Comparison of ENCODE assay signal across 23 cellular contexts in the genomic region with DNA sequence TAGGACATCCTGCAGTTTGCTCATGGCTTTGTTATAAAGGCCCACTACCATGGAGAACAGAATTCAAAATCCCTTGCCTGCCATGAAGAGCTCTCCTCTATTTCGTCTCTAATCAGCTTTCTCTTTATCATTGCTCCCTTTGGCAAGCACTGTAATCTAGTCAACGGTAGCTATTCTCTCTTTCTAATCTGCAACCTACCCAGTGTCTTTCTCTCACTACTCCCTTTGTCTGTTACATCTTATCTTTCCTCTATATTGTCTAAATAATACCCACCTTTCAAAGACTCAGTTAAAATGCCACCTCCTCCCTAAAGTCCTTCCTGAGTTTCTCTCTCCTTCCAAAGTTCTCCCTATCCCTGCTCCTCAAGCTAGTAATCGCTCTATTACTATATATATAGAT.
A peak's percentile ranks its signal among the peaks of the same experiment; 100 is the strongest.
DNase-seq lines count a peak whose midpoint lies in the region; ATAC-seq and TF ChIP-seq lines count a peak whose summit lies in the region.
"Had no signal": no experiment of that assay in that cellular context is flagged by ENCODE, and none has a peak within 500 bp of the region (broad histone marks: within the 10 kb centered on the region; RNA-seq: fewer than 3 reads in every experiment).

No MANE protein-coding gene starts in this region.

- H3K27ac Mint-ChIP-seq in endodermal cell, result no peak overlapping the region
- H3K27ac Mint-ChIP-seq: CD4-positive, alpha-beta memory T cell; HFFc6 had no signal

- peak; percentile 70 for DNase-seq in NCI-H82 treated with DMSO at 0.1 percent for 48 hours (lab: John Stamatoyannopoulos, UW; ENCODE audit: unreplicated experiment)
- DNase-seq in endodermal cell, result no peak
- no peak for DNase-seq in neuronal stem cell (ENCODE audit: low spot score)
- DNase-seq in psoas muscle, result no peak
- no peak for DNase-seq in DMS153 treated with DMSO at 0.1 percent for 48 hours (lab: John Stamatoyannopoulos, UW; ENCODE audit: unreplicated experiment)
- DNase-seq in DMS153 (lab: John Stamatoyannopoulos, UW), result no peak
- DNase-seq: 8988T; ACHN; AML-193; BE2C; C1 segment of cervical spinal cord; Calu3; CD4-positive, alpha-beta memory T cell; COR-L47; DMS79; EL; GDM1; GOT3; HFFc6 had no signal

- H2AFZ ChIP-seq in neuronal stem cell (ENCODE audit: low read length), result peak overlapping the region; percentile 0

- intact Hi-C loops in psoas muscle (cut with DNase I), result no loop called here

- no peaks in the 10 kb centered on the region for H3K27me3 ChIP-seq in BLaER1 treated with 17β-estradiol and CSF1 and Interleukin-3, amounts not matched to agents 10 nM and 100 nM
- H3K27me3 ChIP-seq in endodermal cell (ENCODE audit: control insufficient read depth, insufficient read depth, low read length, poor library complexity, severe bottlenecking), result peaks cover 4% of the 10 kb centered on the region
- H3K27me3 ChIP-seq in neuronal stem cell (ENCODE audit: control insufficient read depth in 3 of 3, insufficient read depth in 3 of 3, low read depth in 1 of 3, low read length in 3 of 3), result no peaks in the 10 kb centered on the region
- no peaks in the 10 kb centered on the region for H3K27me3 ChIP-seq in psoas muscle (ENCODE audit: insufficient read depth in 3 of 3, low read length in 2 of 3)
- H3K27me3 ChIP-seq: BE2C had no signal

- WGBS in endodermal cell (ENCODE audit: insufficient coverage in 1 of 2, insufficient read length in 1 of 2), 2 experiments, result 36 to 51% methylated on average over 3 of the region's 3 CpGs
- WGBS in neuronal stem cell (ENCODE audit: extremely low coverage in 2 of 2, insufficient read length in 2 of 2, insufficient replicate concordance in 1 of 2), 2 donors, result no CpG with 5 or more reads among the region's 3 CpGs
- WGBS in psoas muscle, 3 donors, result 82 to 90% (median 84%) methylated on average over 3 of the region's 3 CpGs

- peak overlapping the region in 3 of 11 experiments; percentile 53 to 68 (median 61); a peak in 4 of 22 replicates for H3K9ac ChIP-seq in BLaER1 treated with 17β-estradiol and CSF1 and Interleukin-3, amounts not matched to agents 10 nM and 100 nM
- no peak overlapping the region for H3K9ac ChIP-seq in endodermal cell (ENCODE audit: extremely low read depth, low read length, poor library complexity, severe bottlenecking)
- no peak overlapping the region for H3K9ac ChIP-seq in neuronal stem cell (ENCODE audit: low read depth, low read length, poor library complexity)

- H3K4me3 Mint-ChIP-seq in endodermal cell, result no peak overlapping the region
- H3K4me3 Mint-ChIP-seq: CD4-positive, alpha-beta memory T cell; HFFc6 had no signal

- no peak overlapping the region for H3K14ac ChIP-seq in neuronal stem cell (ENCODE audit: low read length)

- no peak overlapping the region for H2AK5ac ChIP-seq in neuronal stem cell (ENCODE audit: low read depth, low read length)

- H3K79me1 ChIP-seq in neuronal stem cell (ENCODE audit: low read depth, low read length), result no peaks in the 10 kb centered on the region

- H3K4me1 ChIP-seq in BLaER1 treated with 17β-estradiol and CSF1 and Interleukin-3, amounts not matched to agents 10 nM and 100 nM, result peaks cover 10 to 65% (median 35%) of the 10 kb centered on the region in 10 experiments
- H3K4me1 ChIP-seq in endodermal cell (ENCODE audit: control insufficient read depth, insufficient read depth, low read length) (peaks cover 6% of the 10 kb centered on the region), neuronal stem cell (ENCODE audit: control insufficient read depth in 2 of 2, insufficient read depth in 1 of 2, low read depth in 1 of 2, low read length in 2 of 2) (peaks cover 6 to 17% of the 10 kb centered on the region in 2 donors), psoas muscle (no peaks in the 10 kb centered on the region)
- H3K4me1 ChIP-seq: A549, BE2C had no signal

- H3K4me2 ChIP-seq in BLaER1 treated with 17β-estradiol and CSF1 and Interleukin-3, amounts not matched to agents 10 nM and 100 nM, result peak overlapping the region in 9 of 11 experiments; percentile 64 to 85 (median 72); a peak in 18 of 22 replicates
- no peak overlapping the region for H3K4me2 ChIP-seq in neuronal stem cell (ENCODE audit: insufficient read depth, low read length, poor library complexity, severe bottlenecking)
- H3K4me2 ChIP-seq: A549 had no signal

- H2BK5ac ChIP-seq in neuronal stem cell (ENCODE audit: low read length), result no peak overlapping the region

- no peaks in the 10 kb centered on the region for H3K36me3 Mint-ChIP-seq in endodermal cell (ENCODE audit: low read depth)
- H3K36me3 Mint-ChIP-seq: CD4-positive, alpha-beta memory T cell had no signal

- H3K4me3 ChIP-seq in BLaER1 treated with 17β-estradiol and CSF1 and Interleukin-3, amounts not matched to agents 10 nM and 100 nM, result no peak overlapping the region
- peak overlapping the region; percentile 16 for H3K4me3 ChIP-seq in endodermal cell (ENCODE audit: low read length)
- no peak overlapping the region for H3K4me3 ChIP-seq in neuronal stem cell (ENCODE audit: low read length in 2 of 2)
- H3K4me3 ChIP-seq in psoas muscle, result no peak overlapping the region
- H3K4me3 ChIP-seq: A549, GM12878, HAP-1 had no signal

- no peaks in the 10 kb centered on the region for H3K36me3 ChIP-seq in BLaER1 treated with 17β-estradiol and CSF1 and Interleukin-3, amounts not matched to agents 10 nM and 100 nM
- H3K36me3 ChIP-seq in endodermal cell (ENCODE audit: control insufficient read depth, insufficient read depth, low read length) (no peaks in the 10 kb centered on the region), neuronal stem cell (replicated peaks in 1 of 2; ENCODE audit: control insufficient read depth in 2 of 2, insufficient read depth in 2 of 2, low read length in 2 of 2) (no peaks in the 10 kb centered on the region), psoas muscle (ENCODE audit: insufficient read depth in 1 of 2, low read depth in 1 of 2) (no peaks in the 10 kb centered on the region)
- H3K36me3 ChIP-seq: BE2C, HAP-1 had no signal

- H3K4ac ChIP-seq in neuronal stem cell (ENCODE audit: low read length), result no peak overlapping the region

- ATAC-seq in psoas muscle, result no peak
- ATAC-seq: A549, GM12878 had no signal

- no peak overlapping the region for H2BK15ac ChIP-seq in neuronal stem cell (ENCODE audit: low read length)

- no peaks in the 10 kb centered on the region for H3K9me3 ChIP-seq in BLaER1 treated with 17β-estradiol and CSF1 and Interleukin-3, amounts not matched to agents 10 nM and 100 nM (replicated peaks in 1 of 11)
- H3K9me3 ChIP-seq in endodermal cell (ENCODE audit: control insufficient read depth, low read length) (no peaks in the 10 kb centered on the region), neuronal stem cell (replicated peaks in 1 of 2; ENCODE audit: control insufficient read depth in 2 of 2, insufficient read depth in 1 of 2, low read depth in 1 of 2, low read length in 2 of 2) (no peaks in the 10 kb centered on the region), psoas muscle (no peaks in the 10 kb centered on the region)
- H3K9me3 ChIP-seq: A549, HAP-1 had no signal

- peaks cover 43% of the 10 kb centered on the region for H3K4me1 Mint-ChIP-seq in endodermal cell
- H3K4me1 Mint-ChIP-seq: CD4-positive, alpha-beta memory T cell had no signal

- H4K8ac ChIP-seq in neuronal stem cell (ENCODE audit: low read depth, low read length), result no peak overlapping the region

- H2BK120ac ChIP-seq in neuronal stem cell (ENCODE audit: low read depth, low read length), result no peak overlapping the region

- TF ChIP-seq CTCF in endodermal cell (conservative IDR thresholded peaks at IDR 0.05) (no peak), psoas muscle (IDR thresholded peaks at IDR 0.05) (no peak)

- H3K27me3 Mint-ChIP-seq in endodermal cell (ENCODE audit: insufficient read depth), result peaks cover 29% of the 10 kb centered on the region
- H3K27me3 Mint-ChIP-seq: CD4-positive, alpha-beta memory T cell had no signal

- H2BK12ac ChIP-seq in neuronal stem cell (ENCODE audit: low read length), result no peak overlapping the region

- peak overlapping the region in 10 of 11 experiments; percentile 64 to 88 (median 82); a peak in 20 of 22 replicates for H3K27ac ChIP-seq in BLaER1 treated with 17β-estradiol and CSF1 and Interleukin-3, amounts not matched to agents 10 nM and 100 nM
- H3K27ac ChIP-seq in endodermal cell (ENCODE audit: low read depth, low read length) (no peak overlapping the region), neuronal stem cell (replicated peaks; ENCODE audit: low read length) (no peak overlapping the region), psoas muscle (no peak overlapping the region)
- H3K27ac ChIP-seq: A549 had no signal

- no peak overlapping the region for H3K23ac ChIP-seq in neuronal stem cell (ENCODE audit: low read depth, low read length, poor library complexity)

- H4K20me1 ChIP-seq in BLaER1 treated with 17β-estradiol and CSF1 and Interleukin-3, amounts not matched to agents 10 nM and 100 nM, result no peaks in the 10 kb centered on the region

- H3K18ac ChIP-seq in neuronal stem cell (ENCODE audit: low read length), result no peak overlapping the region

- H3K9me3 Mint-ChIP-seq in endodermal cell, result no peaks in the 10 kb centered on the region
- H3K9me3 Mint-ChIP-seq: HFFc6 had no signal

- H4K91ac ChIP-seq in neuronal stem cell (ENCODE audit: low read depth, low read length, poor library complexity), result no peak overlapping the region

Comparison
In these comparisons a context has a peak if more than half of its experiments do, and no peak if none do; other contexts are left out.
1. H3K27ac ChIP-seq: peak in BLaER1 treated with 17β-estradiol and CSF1 and Interleukin-3, amounts not matched to agents 10 nM and 100 nM (10 of 11); none in endodermal cell (single experiment), neuronal stem cell (single experiment) and psoas muscle (single experiment).